Comparison of ENCODE assay signal across 1 cellular context in genomic region chr12:57579677-57580465, GRCh38.
TF ChIP-seq lines count a peak whose summit lies in the region.

No MANE protein-coding gene starts in this region.

TF ChIP-seq in HepG2, 621 proteins besides CTCF, POLR2A, EP300 and RAD21 (continued from another document and continues in another):
- TF ChIP-seq TOE1 (CRISPR knock-in tag; IDR thresholded peaks at IDR 0.05) = no peak
- TF ChIP-seq FUBP1 (CRISPR knock-in tag; IDR thresholded peaks at IDR 0.05; ENCODE audit: borderline replicate concordance) = no peak
- no peak for TF ChIP-seq WIZ (CRISPR knock-in tag; IDR thresholded peaks at IDR 0.05)
- TF ChIP-seq ZNF770 (CRISPR knock-in tag; IDR thresholded peaks at IDR 0.05) = no peak
- no peak for TF ChIP-seq KDM1A (CRISPR knock-in tag; IDR thresholded peaks at IDR 0.05)
- TF ChIP-seq CHD2 (IDR thresholded peaks at IDR 0.05; ENCODE audit: low read depth, low read length) = no peak
- peak; percentile 96; the same call in 1 of the 2 replicates for TF ChIP-seq ZNF224 (CRISPR knock-in tag; IDR thresholded peaks at IDR 0.05)
- peak; percentile 91 for TF ChIP-seq FOSL2 (CRISPR knock-in tag; IDR thresholded peaks at IDR 0.05)
- TF ChIP-seq HDAC2 (CRISPR knock-in tag; IDR thresholded peaks at IDR 0.05) = peak; percentile 28; the same call in 1 of the 2 replicates
- no peak for TF ChIP-seq ZSCAN22 (CRISPR knock-in tag; IDR thresholded peaks at IDR 0.05)
- TF ChIP-seq AKAP8 (CRISPR knock-in tag; IDR thresholded peaks at IDR 0.05) = no peak
- TF ChIP-seq TFE3 (CRISPR knock-in tag; IDR thresholded peaks at IDR 0.05) = no peak
- no peak for TF ChIP-seq ZNF3 (CRISPR knock-in tag; IDR thresholded peaks at IDR 0.05)
- TF ChIP-seq SMAD3 (CRISPR knock-in tag; IDR thresholded peaks at IDR 0.05) = no peak
- peak; percentile 69 for TF ChIP-seq ZNF574 (CRISPR knock-in tag; IDR thresholded peaks at IDR 0.05)
- TF ChIP-seq FOSL1 (CRISPR knock-in tag; IDR thresholded peaks at IDR 0.05; ENCODE audit: borderline replicate concordance) = peak; percentile 93
- no peak for TF ChIP-seq ONECUT2 (CRISPR knock-in tag; IDR thresholded peaks at IDR 0.05)
- no peak for TF ChIP-seq HBP1 (CRISPR knock-in tag; IDR thresholded peaks at IDR 0.05; ENCODE audit: low read depth)
- TF ChIP-seq ZNF460 (CRISPR knock-in tag; IDR thresholded peaks at IDR 0.05; ENCODE audit: borderline replicate concordance) = 0 out of 2 replicates have a peak, but pooled peaks have one; percentile 18
- no peak for TF ChIP-seq TERF1 (CRISPR knock-in tag; IDR thresholded peaks at IDR 0.05)
- TF ChIP-seq ZBTB43 (CRISPR knock-in tag; conservative IDR thresholded peaks at IDR 0.05) = no peak; the same call in 1 of the 2 replicates
- TF ChIP-seq SATB2 (CRISPR knock-in tag; IDR thresholded peaks at IDR 0.05) = no peak
- 0 out of 2 replicates have a peak, but pooled peaks have one; percentile 40 for TF ChIP-seq ZSCAN9 (CRISPR knock-in tag; IDR thresholded peaks at IDR 0.05; ENCODE audit: borderline replicate concordance)
- peak; percentile 94 for TF ChIP-seq PAXIP1 (CRISPR knock-in tag; conservative IDR thresholded peaks at IDR 0.05)
- TF ChIP-seq SAFB2 (CRISPR knock-in tag; IDR thresholded peaks at IDR 0.05; ENCODE audit: borderline replicate concordance, low read depth) = no peak
- TF ChIP-seq ZFP36L1 (CRISPR knock-in tag; IDR thresholded peaks at IDR 0.05) = no peak
- no peak for TF ChIP-seq ZNF768 (CRISPR knock-in tag; IDR thresholded peaks at IDR 0.05)
- peak; percentile 19; the same call in 1 of the 2 replicates for TF ChIP-seq BCL6 (CRISPR knock-in tag; IDR thresholded peaks at IDR 0.05)
- TF ChIP-seq NFATC3 (CRISPR knock-in tag; IDR thresholded peaks at IDR 0.05) = no peak
- no peak for TF ChIP-seq ZBTB44 (CRISPR knock-in tag; IDR thresholded peaks at IDR 0.05)
- peak; percentile 68 for TF ChIP-seq CREB1 (IDR thresholded peaks at IDR 0.05)
- peak; percentile 76 for TF ChIP-seq CREB1 (CRISPR knock-in tag; IDR thresholded peaks at IDR 0.05)
- TF ChIP-seq PCBP1 (IDR thresholded peaks at IDR 0.05; ENCODE audit: borderline replicate concordance, low read depth, low read length) = no peak
- TF ChIP-seq SOX13 (IDR thresholded peaks at IDR 0.05) = no peak
- peak in 1 of 2 experiments; percentile 41; a peak in 1 of 4 replicates for TF ChIP-seq SOX13 (CRISPR knock-in tag; conservative IDR thresholded peaks at IDR 0.05 in 1 of 2, IDR thresholded peaks at IDR 0.05 in 1 of 2)
- TF ChIP-seq ZNF615 (CRISPR knock-in tag; IDR thresholded peaks at IDR 0.05; ENCODE audit: borderline replicate concordance) = no peak
- no peak for TF ChIP-seq GATAD1 (CRISPR knock-in tag; IDR thresholded peaks at IDR 0.05)
- TF ChIP-seq TRAFD1 (CRISPR knock-in tag; IDR thresholded peaks at IDR 0.05; ENCODE audit: borderline replicate concordance) = no peak
- TF ChIP-seq POLR2AphosphoS5 (IDR thresholded peaks at IDR 0.05; ENCODE audit: low read depth, low read length) = peak; percentile 56; the same call in 1 of the 2 replicates
- TF ChIP-seq ZNF510 (CRISPR knock-in tag; IDR thresholded peaks at IDR 0.05; ENCODE audit: low read depth) = 0 out of 2 replicates have a peak, but pooled peaks have one; percentile 11
- no peak for TF ChIP-seq ARNTL (CRISPR knock-in tag; IDR thresholded peaks at IDR 0.05)
- TF ChIP-seq ELF1 (CRISPR knock-in tag; IDR thresholded peaks at IDR 0.05) = peak; percentile 23
- TF ChIP-seq BORCS8-MEF2B (CRISPR knock-in tag; IDR thresholded peaks at IDR 0.05) = peak; percentile 42; the same call in 1 of the 2 replicates
- TF ChIP-seq ATAD3A (CRISPR knock-in tag; IDR thresholded peaks at IDR 0.05) = no peak
- TF ChIP-seq RFX1 (IDR thresholded peaks at IDR 0.05) = no peak
- TF ChIP-seq ZNF577 (CRISPR knock-in tag; IDR thresholded peaks at IDR 0.05; ENCODE audit: borderline replicate concordance, low read depth) = no peak
- no peak for TF ChIP-seq ZNF567 (CRISPR knock-in tag; IDR thresholded peaks at IDR 0.05; ENCODE audit: borderline replicate concordance)
